10 cellular contexts compared by ENCODE assay signal in genomic region chr13:30713133-30713532, GRCh38. TPM values are rescaled to one million over a fixed set of nuclear protein-coding genes. Genes with fewer than 3 reads are reported as not detected.
DNase-seq lines count a peak whose midpoint lies in the region; ATAC-seq and TF ChIP-seq lines count a peak whose summit lies in the region.
"Had no signal": no experiment of that assay in that cellular context is flagged by ENCODE, and none has a peak within 500 bp of the region (broad histone marks: within the 10 kb centered on the region; RNA-seq: fewer than 3 reads in every experiment).

No MANE protein-coding gene starts in this region.

- no peak overlapping the region for H3K4me3 Mint-ChIP-seq in MCF 10A (ENCODE audit: unreplicated experiment)
- no peak overlapping the region for H3K4me3 Mint-ChIP-seq in activated CD4-positive, alpha-beta memory T cell treated with anti-CD3 and anti-CD28 coated beads for 36 hours

- no peaks in the 10 kb centered on the region for H3K9me3 Mint-ChIP-seq in MCF 10A (ENCODE audit: unreplicated experiment)
- no peaks in the 10 kb centered on the region for H3K9me3 Mint-ChIP-seq in activated CD4-positive, alpha-beta memory T cell treated with anti-CD3 and anti-CD28 coated beads for 36 hours
- H3K9me3 Mint-ChIP-seq: CD8-positive, alpha-beta memory T cell had no signal

- H3K27me3 Mint-ChIP-seq in MCF 10A (ENCODE audit: insufficient read depth, unreplicated experiment), result no peaks in the 10 kb centered on the region
- peaks cover under 1% of the 10 kb centered on the region for H3K27me3 Mint-ChIP-seq in activated CD4-positive, alpha-beta memory T cell treated with anti-CD3 and anti-CD28 coated beads for 36 hours

- no peak overlapping the region for H3K27ac ChIP-seq in breast epithelium
- H3K27ac ChIP-seq: RWPE1 had no signal

- POLR2A ChIA-PET in MCF 10A (lab: Yijun Ruan, JAX), result no interaction called here
- POLR2A ChIA-PET in activated CD4-positive, alpha-beta memory T cell treated with anti-CD3 and anti-CD28 coated beads for 36 hours (lab: Charles Lee), result no interaction called here

- H3K27ac Mint-ChIP-seq in MCF 10A (ENCODE audit: low read depth, unreplicated experiment), result no peak overlapping the region
- H3K27ac Mint-ChIP-seq in activated CD4-positive, alpha-beta memory T cell treated with anti-CD3 and anti-CD28 coated beads for 36 hours, result no peak overlapping the region

- no peaks in the 10 kb centered on the region for H3K27me3 ChIP-seq in breast epithelium

- DNase-seq in MCF 10A (ENCODE audit: unreplicated experiment) (peak; percentile 57), breast epithelium (ENCODE audit: low spot score in 2 of 2) (no peak), kidney tubule cell (ENCODE audit: low spot score) (peak; percentile 83), retina (no peak), NCI-H1436 treated with DMSO at 0.1 percent for 48 hours (lab: John Stamatoyannopoulos, UW) (no peak), NCI-H526 treated with DMSO at 0.1 percent for 48 hours (lab: John Stamatoyannopoulos, UW) (no peak)
- DNase-seq in activated CD4-positive, alpha-beta memory T cell treated with anti-CD3 and anti-CD28 coated beads for 36 hours, result peak; percentile 37
- DNase-seq: CD8-positive, alpha-beta memory T cell had no signal

- H3K4me3 ChIP-seq in breast epithelium, result no peak overlapping the region

- no peaks in the 10 kb centered on the region for H3K4me1 ChIP-seq in breast epithelium

- H3K4me1 Mint-ChIP-seq in MCF 10A (ENCODE audit: insufficient read depth, unreplicated experiment), result peaks cover 16% of the 10 kb centered on the region
- H3K4me1 Mint-ChIP-seq in activated CD4-positive, alpha-beta memory T cell treated with anti-CD3 and anti-CD28 coated beads for 36 hours (ENCODE audit: low read depth), result peaks cover 15% of the 10 kb centered on the region

- H3K36me3 Mint-ChIP-seq in MCF 10A (ENCODE audit: insufficient read depth, unreplicated experiment), result no peaks in the 10 kb centered on the region
- no peaks in the 10 kb centered on the region for H3K36me3 Mint-ChIP-seq in activated CD4-positive, alpha-beta memory T cell treated with anti-CD3 and anti-CD28 coated beads for 36 hours
- H3K36me3 Mint-ChIP-seq: CD8-positive, alpha-beta memory T cell had no signal

- no peak for TF ChIP-seq POLR2A in breast epithelium (IDR thresholded peaks at IDR 0.05)

- intact Hi-C loops in MCF 10A (cut with micrococcal nuclease) (no loop called here), breast epithelium (cut with DNase I; ENCODE audit: low total_unique reads) (no loop called here)
- intact Hi-C loops in activated CD4-positive, alpha-beta memory T cell treated with anti-CD3 and anti-CD28 coated beads for 36 hours (cut with micrococcal nuclease), result no loop called here

- BruUV-seq in MCF 10A (replicated peaks; lab: Mats Ljungman, UMichigan), result no TSS peak

- no peak for ATAC-seq in HG03521 (IDR thresholded peaks at IDR 0.05; ENCODE audit: unreplicated experiment)

- TF ChIP-seq CTCF in MCF 10A (IDR thresholded peaks at IDR 0.05; ENCODE audit: unreplicated experiment), result no peak
- TF ChIP-seq CTCF in breast epithelium (IDR thresholded peaks at IDR 0.05), result no peak

- CTCF ChIA-PET in MCF 10A (lab: Yijun Ruan, JAX), result no interaction called here
- CTCF ChIA-PET in activated CD4-positive, alpha-beta memory T cell treated with anti-CD3 and anti-CD28 coated beads for 36 hours (lab: Charles Lee), result no interaction called here

- H3K36me3 ChIP-seq in breast epithelium, result no peaks in the 10 kb centered on the region

- H3K9me3 ChIP-seq in breast epithelium, result no peaks in the 10 kb centered on the region

RNA-seq across cellular contexts. Expression of gene ALOX5AP, which starts 22.2 kb away (rescaled TPM):
- 0.83 and 1.5 TPM in 2 replicates for total RNA-seq in MCF 10A (2022)
- total RNA-seq in breast epithelium, result 10 to 100 TPM; 32.1 to 47.4 (median 37.9) TPM
- 10 to 100 TPM; 31.8 to 33.8 TPM for total RNA-seq in activated CD4-positive, alpha-beta memory T cell treated with anti-CD3 and anti-CD28 coated beads for 36 hours

Comparison
In these comparisons a context has a peak if more than half of its experiments do, and no peak if none do; other contexts are left out.
1. DNase-seq: peak in MCF 10A (single experiment), activated CD4-positive, alpha-beta memory T cell treated with anti-CD3 and anti-CD28 coated beads for 36 hours (single experiment) and kidney tubule cell (single experiment); none in breast epithelium (0 of 2), retina (single experiment), NCI-H1436 treated with DMSO at 0.1 percent for 48 hours (single experiment) and NCI-H526 treated with DMSO at 0.1 percent for 48 hours (single experiment).
2. RNA of gene ALOX5AP, which starts 22.2 kb away (total RNA-seq): 32.1 to 47.4 TPM in breast epithelium and 31.8 to 33.8 TPM in activated CD4-positive, alpha-beta memory T cell treated with anti-CD3 and anti-CD28 coated beads for 36 hours; 0.83 to 1.5 TPM in MCF 10A; every median in the first group is over 10 times any median in the second.